8 cellular contexts compared by ENCODE assay signal in the genomic region with DNA sequence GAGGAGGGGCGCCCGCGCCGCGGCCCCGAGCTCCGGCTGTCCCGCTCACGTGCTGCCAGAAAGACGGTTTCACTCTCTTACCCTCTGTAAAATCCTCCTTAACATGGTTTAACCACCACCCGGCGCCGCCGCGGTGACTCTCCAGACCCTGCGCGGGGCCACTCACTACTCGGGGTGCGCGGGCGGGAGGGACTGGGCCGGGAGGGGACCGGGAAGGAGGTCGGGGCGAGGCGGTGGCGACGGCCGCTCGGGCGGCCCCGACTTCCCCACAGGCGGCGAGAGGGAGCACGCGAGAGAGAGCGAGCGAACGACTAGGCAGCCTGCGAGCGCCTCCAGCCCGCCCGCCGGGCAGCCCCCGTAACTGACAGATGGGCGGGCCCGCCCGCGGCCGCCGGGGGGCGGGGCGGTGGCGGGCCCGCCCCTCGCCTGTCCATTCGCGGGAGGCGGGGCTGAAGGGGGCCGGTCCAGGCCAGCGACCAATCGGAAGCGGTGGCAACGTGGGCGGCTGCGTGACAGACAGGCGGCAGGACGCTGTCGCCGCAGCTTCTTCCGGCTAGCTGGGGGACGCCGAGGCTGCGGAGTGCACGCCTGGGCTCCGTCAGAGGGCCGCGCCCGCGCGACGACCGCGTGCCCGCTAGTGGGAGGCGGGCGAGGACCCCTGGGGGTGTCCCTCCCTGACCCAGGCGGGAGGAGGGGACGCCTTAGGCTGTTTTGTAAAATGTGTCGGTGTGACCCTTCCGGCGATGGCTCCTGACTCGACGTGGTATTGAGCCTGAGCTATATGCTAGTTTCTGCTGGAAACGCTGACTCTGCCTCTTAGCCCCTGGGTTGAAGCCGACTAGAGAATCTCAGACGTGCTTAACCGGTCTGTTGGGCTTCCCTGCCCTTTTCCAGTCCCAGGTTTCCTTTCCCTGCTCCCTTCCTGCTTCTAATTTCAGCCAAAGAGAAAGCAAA. TPM values are rescaled to one million over a fixed set of nuclear protein-coding genes. Genes with fewer than 3 reads are reported as not detected.
DNase-seq lines count a peak whose midpoint lies in the region; ATAC-seq and TF ChIP-seq lines count a peak whose summit lies in the region.

Gene EEA1, minus strand, starts transcription at position 334 of the 954 bp plus-strand sequence. Its CDS starts 229 bp downstream, at position 105.

- no peaks in the 10 kb centered on the region for H4K20me1 ChIP-seq in GM23338 (replicated peaks; ENCODE audit: insufficient read depth)

- no peaks in the 10 kb centered on the region for H3K36me3 ChIP-seq in GM23338 (ENCODE audit: insufficient read depth)

- H3K27ac Mint-ChIP-seq in GM23338 (peak within 1 kb of the TSS; percentile 97), natural killer cell (peak within 1 kb of the TSS; percentile 90)
- H3K27ac Mint-ChIP-seq in activated T-helper 17 cell treated with anti-CD3 and anti-CD28 coated beads, Interleukin-2, amount 50 U/mL, for 72 hours, result peak within 1 kb of the TSS; percentile 87

- H2AFZ ChIP-seq in GM23338, result peak within 1 kb of the TSS; percentile 43; the same call in 1 of the 2 replicates

- peak within 1 kb of the TSS; percentile 97 for H3K27ac ChIP-seq in GM23338 (ENCODE audit: low read depth)

- H3K27me3 Mint-ChIP-seq in GM23338 (ENCODE audit: insufficient read depth, low read depth, poor library complexity) (peaks cover 9% of the 10 kb centered on the region), natural killer cell (ENCODE audit: low read depth in 2 of 2) (no peaks in the 10 kb centered on the region)
- H3K27me3 Mint-ChIP-seq in activated T-helper 17 cell treated with anti-CD3 and anti-CD28 coated beads, Interleukin-2, amount 50 U/mL, for 72 hours, result no peaks in the 10 kb centered on the region

- H3K4me2 ChIP-seq in GM23338, result peak within 1 kb of the TSS; percentile 82

- H3K9me2 ChIP-seq in GM23338 (ENCODE audit: insufficient read depth), result no peaks in the 10 kb centered on the region

- peak within 1 kb of the TSS; percentile 83 for H3K4me3 Mint-ChIP-seq in GM23338
- H3K4me3 Mint-ChIP-seq in activated T-helper 17 cell treated with anti-CD3 and anti-CD28 coated beads, Interleukin-2, amount 50 U/mL, for 72 hours, result peak within 1 kb of the TSS; percentile 89
- peak within 1 kb of the TSS; percentile 92 for H3K4me3 Mint-ChIP-seq in natural killer cell

- H3K9me3 Mint-ChIP-seq in GM23338 (no peaks in the 10 kb centered on the region), natural killer cell (no peaks in the 10 kb centered on the region)
- H3K9me3 Mint-ChIP-seq in activated T-helper 17 cell treated with anti-CD3 and anti-CD28 coated beads, Interleukin-2, amount 50 U/mL, for 72 hours, result no peaks in the 10 kb centered on the region

- H3K4me1 Mint-ChIP-seq in GM23338 (peaks cover 48% of the 10 kb centered on the region), natural killer cell (peaks cover 31 to 33% of the 10 kb centered on the region in 2 donors)
- peaks cover 25% of the 10 kb centered on the region for H3K4me1 Mint-ChIP-seq in activated T-helper 17 cell treated with anti-CD3 and anti-CD28 coated beads, Interleukin-2, amount 50 U/mL, for 72 hours

- DNase-seq in EH (ENCODE audit: low read depth), result peak; percentile 97
- peak; percentile 97 for DNase-seq in GM23338 (ENCODE audit: low spot score)
- peak; percentile 93 for DNase-seq in LHCN-M2 (ENCODE audit: low read depth)
- DNase-seq in RPMI8226, result peak; percentile 97
- peak; percentile 91 for DNase-seq in fibroblast of mammary gland (ENCODE audit: low read depth)
- DNase-seq in natural killer cell, result peak; percentile 94
- DNase-seq in stimulated activated naive CD4-positive, alpha-beta T cell treated with Interleukin-2 at 50 U/mL for 16 hours (lab: John Stamatoyannopoulos, UW), result peak; percentile 96

- H3K4me3 ChIP-seq in GM23338, result peak within 1 kb of the TSS; percentile 66
- H3K4me3 ChIP-seq in fibroblast of mammary gland (ENCODE audit: control insufficient read depth, low read depth, low read length), result peak within 1 kb of the TSS; percentile 73

- H3K36me3 Mint-ChIP-seq in GM23338 (ENCODE audit: low read depth), result no peaks in the 10 kb centered on the region
- peaks cover 16% of the 10 kb centered on the region for H3K36me3 Mint-ChIP-seq in activated T-helper 17 cell treated with anti-CD3 and anti-CD28 coated beads, Interleukin-2, amount 50 U/mL, for 72 hours (ENCODE audit: low read depth)
- H3K36me3 Mint-ChIP-seq in natural killer cell, result no peaks in the 10 kb centered on the region

- TF ChIP-seq CTCF in GM23338 (conservative IDR thresholded peaks at IDR 0.05; ENCODE audit: low read depth in 2 of 2), result no peak; a peak in 1 of 4 replicates
- TF ChIP-seq CTCF in fibroblast of mammary gland (conservative IDR thresholded peaks at IDR 0.05; ENCODE audit: control insufficient read depth, insufficient read depth, low read depth, low read length), result no peak
- no peak for TF ChIP-seq CTCF in natural killer cell (IDR thresholded peaks at IDR 0.05)

- H3F3A ChIP-seq in GM23338 (replicated peaks; ENCODE audit: low read depth), result peaks cover 4% of the 10 kb centered on the region; the same call in 1 of the 2 replicates

- intact Hi-C loops in natural killer cell (cut with micrococcal nuclease), result loop anchor here (1.0 to 5.0 kb wide), 7 partner anchors 337 to 1052 kb away; partner anchors contain the start of genes BTG1, CRADD, NUDT4 and SOCS2

- peaks cover 6% of the 10 kb centered on the region; the same call in 1 of the 2 replicates for H3K27me3 ChIP-seq in GM23338 (ENCODE audit: insufficient read depth)

- peaks cover 32% of the 10 kb centered on the region for H3K79me2 ChIP-seq in GM23338 (replicated peaks; ENCODE audit: insufficient read depth)

- ATAC-seq in GM23338 (peak; percentile 90), natural killer cell (peak; percentile 81 to 95 (median 85))
- ATAC-seq in activated T-helper 17 cell treated with anti-CD3 and anti-CD28 coated beads, Interleukin-2, amount 50 U/mL, for 72 hours (replicated peaks), result peak; percentile 84

- H3K4me1 ChIP-seq in GM23338 (ENCODE audit: insufficient read depth), result peaks cover 39% of the 10 kb centered on the region

TF ChIP-seq in GM23338, 12 proteins besides CTCF, POLR2A, EP300 and RAD21:
- TF ChIP-seq REST (IDR thresholded peaks at IDR 0.05; ENCODE audit: unreplicated experiment), result no peak
- TF ChIP-seq EZH2phosphoT487 (IDR thresholded peaks at IDR 0.05; ENCODE audit: unreplicated experiment), result no peak
- peak; percentile 93 for TF ChIP-seq CREB1 (CRISPR knock-in tag; IDR thresholded peaks at IDR 0.05; ENCODE audit: low read depth)
- peak; percentile 84 for TF ChIP-seq POLR2AphosphoS5 (IDR thresholded peaks at IDR 0.05; ENCODE audit: low read depth)

RNA-seq across cellular contexts. Expression of gene EEA1, which starts in this region (rescaled TPM):
- 10.0 and 12.5 TPM in 2 replicates for total RNA-seq in GM23338 (2014; rRNA removed; shearing (Covaris generic))
- 25.8 and 41.1 TPM in 2 replicates for polyA plus RNA-seq in GM23338 (2016; fragmentation: Nextera tagmentation; extraction: Ambion mirVana)
- 8.9 and 13.7 TPM in 2 replicates for total RNA-seq in LHCN-M2 (2014; rRNA removed)
- polyA plus RNA-seq in LHCN-M2 (2012), result 3.7 TPM
- total RNA-seq in activated T-helper 17 cell treated with anti-CD3 and anti-CD28 coated beads, Interleukin-2, amount 50 U/mL, for 72 hours, result 10 to 100 TPM; 11.2 to 12.3 TPM
- 10 to 100 TPM; 15.0 to 20.0 (median 15.0) TPM for total RNA-seq in natural killer cell

Comparison
In these comparisons a context has a peak if more than half of its experiments do, and no peak if none do; other contexts are left out.
1. Peak in every context shown above with its lines: DNase-seq, ATAC-seq, H3K4me3 ChIP-seq and H3K27ac ChIP-seq.